ENCODE assay signal across 9 cellular contexts in the genomic region with DNA sequence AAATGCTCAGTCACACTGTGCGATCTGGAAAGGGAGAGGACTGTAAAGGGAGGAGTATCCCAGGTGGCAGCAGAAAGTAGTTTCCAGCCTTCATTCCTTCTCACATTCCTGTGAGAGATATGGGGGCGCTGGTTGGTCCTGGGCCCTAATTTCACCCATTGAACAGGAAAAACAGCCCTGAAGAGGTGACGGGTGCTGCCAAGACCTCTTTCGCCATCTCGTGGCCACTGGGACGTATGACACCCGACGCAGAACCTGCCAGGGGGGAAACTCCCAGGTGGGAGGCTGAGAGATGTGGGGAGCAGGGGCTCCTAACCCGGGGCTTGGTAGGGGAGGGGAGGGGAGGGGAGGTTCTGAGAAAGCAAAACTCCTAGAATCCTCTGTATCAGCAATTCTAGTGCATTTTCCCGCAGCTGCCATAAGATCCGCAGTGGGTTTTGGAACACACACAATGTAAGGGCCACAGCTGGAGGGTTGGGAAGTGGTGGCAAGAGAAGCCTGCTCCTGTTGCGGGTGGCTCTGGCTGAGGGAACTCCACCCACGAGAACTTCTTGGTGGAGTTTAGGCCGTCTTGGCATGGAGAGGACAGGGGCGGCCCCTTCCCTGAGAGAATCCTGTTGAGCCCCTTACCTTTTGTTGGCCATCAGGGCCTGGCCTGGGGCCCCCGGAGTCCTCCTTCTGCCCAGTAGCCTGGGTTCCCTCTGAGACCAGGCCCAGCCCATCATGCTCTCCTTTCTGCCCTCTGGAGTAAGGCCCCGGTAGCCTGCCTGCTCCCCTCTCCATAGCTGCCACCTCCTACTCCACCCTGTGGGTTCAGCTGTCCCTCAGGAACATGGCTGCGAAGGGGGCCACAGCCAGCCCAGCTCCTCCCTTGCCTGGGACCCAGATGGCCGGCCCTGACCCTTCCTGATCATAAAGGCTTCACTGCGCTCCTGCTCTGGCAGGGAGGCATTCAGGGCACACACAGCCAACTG.
DNase-seq lines count a peak whose midpoint lies in the region; ATAC-seq and TF ChIP-seq lines count a peak whose summit lies in the region.
"Had no signal": no experiment of that assay in that cellular context is flagged by ENCODE, and none has a peak within 500 bp of the region (broad histone marks: within the 10 kb centered on the region; RNA-seq: fewer than 3 reads in every experiment).

No MANE protein-coding gene starts in this region.

- no peaks in the 10 kb centered on the region for H3K27me3 ChIP-seq in CD4-positive, alpha-beta T cell (ENCODE audit: control insufficient read depth, insufficient read depth, low read length)
- no peaks in the 10 kb centered on the region for H3K27me3 ChIP-seq in Peyer's patch

- H3K27ac ChIP-seq in CD4-positive, alpha-beta T cell (ENCODE audit: low read depth, low read length) = no peak overlapping the region
- no peak overlapping the region for H3K27ac ChIP-seq in Peyer's patch
- H3K27ac ChIP-seq: SK-N-MC had no signal

- no peaks in the 10 kb centered on the region for H3K36me3 ChIP-seq in Peyer's patch

- no peak overlapping the region for H3K4me3 Mint-ChIP-seq in CD4-positive, alpha-beta T cell

- H3K9me3 Mint-ChIP-seq in CD4-positive, alpha-beta T cell = no peaks in the 10 kb centered on the region
- H3K9me3 Mint-ChIP-seq in activated naive CD4-positive, alpha-beta T cell treated with anti-CD3 and anti-CD28 coated beads, Interleukin-2, amount 50 U/mL, for 72 hours = no peaks in the 10 kb centered on the region

- TF ChIP-seq CTCF in CD4-positive, alpha-beta T cell (IDR thresholded peaks at IDR 0.05) = peak; percentile 31
- peak in 5 of 6 experiments; percentile 8 to 43 (median 29) for TF ChIP-seq CTCF in Peyer's patch (IDR thresholded peaks at IDR 0.05)

- no peaks in the 10 kb centered on the region for H3K9me3 ChIP-seq in CD4-positive, alpha-beta T cell (ENCODE audit: control insufficient read depth, low read length)
- H3K9me3 ChIP-seq in Peyer's patch = no peaks in the 10 kb centered on the region

- no peaks in the 10 kb centered on the region for H3K4me1 ChIP-seq in Peyer's patch

- TF ChIP-seq POLR2A in Peyer's patch (IDR thresholded peaks at IDR 0.05) = no peak

- no peaks in the 10 kb centered on the region for H3K4me1 Mint-ChIP-seq in CD4-positive, alpha-beta T cell (ENCODE audit: low read depth)

- H3K4me3 ChIP-seq in Peyer's patch = no peak overlapping the region
- H3K4me3 ChIP-seq: SK-N-MC had no signal

- DNase-seq in CD4-positive, alpha-beta T cell = peak in 9 of 10 experiments; percentile 1 to 35 (median 15)
- DNase-seq in Peyer's patch (peak in 2 of 3 donors; percentile 28 to 57), iPS-NIHi7 (ENCODE audit: extremely low spot score) (peak; percentile 90), NCI-H2029 (lab: John Stamatoyannopoulos, UW) (no peak)
- peak in 1 of 2 donors; percentile 33 for DNase-seq in activated naive CD4-positive, alpha-beta T cell treated with anti-CD3 and anti-CD28 coated beads, Interleukin-2, amount 50 U/mL, for 72 hours (ENCODE audit: low spot score in 2 of 2)
- peak; percentile 8 for DNase-seq in stimulated activated CD4-positive, alpha-beta T cell treated with anti-CD3 and anti-CD28 coated beads, Interleukin-2, amount 100 ng/mL, for 4 hours (ENCODE audit: low read depth)

- no peaks in the 10 kb centered on the region for H3K27me3 Mint-ChIP-seq in CD4-positive, alpha-beta T cell

- CTCF ChIA-PET in CD4-positive, alpha-beta T cell (lab: Charles Lee) = no interaction called here

- intact Hi-C loops in CD4-positive, alpha-beta T cell (cut with DNase I, micrococcal nuclease) = no loop called here

- POLR2A ChIA-PET in CD4-positive, alpha-beta T cell (lab: Charles Lee) = no interaction called here

- no peak overlapping the region for H3K27ac Mint-ChIP-seq in CD4-positive, alpha-beta T cell
- H3K27ac Mint-ChIP-seq in activated naive CD4-positive, alpha-beta T cell treated with anti-CD3 and anti-CD28 coated beads, Interleukin-2, amount 50 U/mL, for 72 hours = no peak overlapping the region

- no peak for ATAC-seq in CD4-positive, alpha-beta T cell (ENCODE audit: poor library complexity)
- peak; percentile 87 for ATAC-seq in GM18868 (IDR thresholded peaks at IDR 0.05; ENCODE audit: unreplicated experiment)
- ATAC-seq in HG03139 (IDR thresholded peaks at IDR 0.05; ENCODE audit: unreplicated experiment) = peak; percentile 77
- ATAC-seq in activated naive CD4-positive, alpha-beta T cell treated with anti-CD3 and anti-CD28 coated beads, Interleukin-2, amount 50 U/mL, for 72 hours = peak; percentile 33 to 63

- no peaks in the 10 kb centered on the region for H3K36me3 Mint-ChIP-seq in CD4-positive, alpha-beta T cell (ENCODE audit: low read depth)
- no peaks in the 10 kb centered on the region for H3K36me3 Mint-ChIP-seq in activated naive CD4-positive, alpha-beta T cell treated with anti-CD3 and anti-CD28 coated beads, Interleukin-2, amount 50 U/mL, for 72 hours
